In the genomic region with DNA sequence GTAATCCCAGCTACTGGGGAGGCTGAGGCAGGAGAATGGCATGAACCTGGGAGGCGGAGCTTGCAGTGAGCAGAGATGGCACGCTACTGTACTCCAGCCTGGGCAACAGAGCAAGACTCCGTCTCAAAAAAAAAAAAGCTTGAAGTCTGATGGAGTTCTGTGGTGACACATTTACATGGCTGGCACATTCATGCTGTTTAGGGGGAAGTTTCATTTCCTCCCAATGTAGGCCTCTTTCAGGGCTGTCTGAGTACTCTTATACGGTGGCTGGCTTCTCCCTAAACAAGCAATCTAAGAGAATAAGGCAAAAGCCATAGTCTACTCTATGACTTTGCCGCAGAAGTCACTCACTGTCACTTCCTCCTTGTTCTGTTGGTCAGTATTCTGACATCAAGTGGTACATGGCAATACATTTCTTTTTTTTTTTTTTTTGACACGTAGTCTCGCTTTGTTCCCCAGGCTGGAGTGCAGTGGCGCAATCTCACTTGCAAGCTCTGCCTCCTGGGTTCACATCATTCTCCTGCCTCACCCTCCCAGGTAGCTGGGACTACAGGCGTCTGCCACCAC, we compare ENCODE assay signal across 10 cellular contexts. TPM values are rescaled to one million over a fixed set of nuclear protein-coding genes. Genes with fewer than 3 reads are reported as not detected.
DNase-seq lines count a peak whose midpoint lies in the region; ATAC-seq and TF ChIP-seq lines count a peak whose summit lies in the region.
"Had no signal": no experiment of that assay in that cellular context is flagged by ENCODE, and none has a peak within 500 bp of the region (broad histone marks: within the 10 kb centered on the region; RNA-seq: fewer than 3 reads in every experiment).

No MANE protein-coding gene starts in this region.

- DNase-seq in Peyer's patch (peak in 2 of 3 donors; percentile 47 to 53), spleen (peak; percentile 77), sigmoid colon (no peak), ecto neural progenitor cell (ENCODE audit: low spot score) (no peak)
- no peak for DNase-seq in NK-92 treated with Interleukin-12 subunit alpha and Interleukin-12 subunit beta, amount 100 ng/mL, for 24 hours (lab: John Stamatoyannopoulos, UW)
- DNase-seq: activated naive CD4-positive, alpha-beta T cell; OCI-M1 had no signal

- no peak overlapping the region for H3K4me3 ChIP-seq in Peyer's patch
- H3K4me3 ChIP-seq in spleen = peak overlapping the region in 1 of 8 donors; percentile 11
- no peak overlapping the region for H3K4me3 ChIP-seq in sigmoid colon

- TF ChIP-seq POLR2A in Peyer's patch (IDR thresholded peaks at IDR 0.05) = no peak
- TF ChIP-seq POLR2A in spleen (IDR thresholded peaks at IDR 0.05) = no peak
- no peak for TF ChIP-seq POLR2A in sigmoid colon (IDR thresholded peaks at IDR 0.05)

- H3K9me3 ChIP-seq in Peyer's patch (no peaks in the 10 kb centered on the region), spleen (no peaks in the 10 kb centered on the region), sigmoid colon (no peaks in the 10 kb centered on the region)

- 37 to 62% (median 55%) methylated on average over 9 of the region's 9 CpGs for WGBS in spleen, 5 donors
- WGBS in sigmoid colon, 2 donors = 66 to 87% methylated on average over 9 of the region's 9 CpGs

- H3K36me3 ChIP-seq in Peyer's patch = peaks cover 0 to 51% (median 2%) of the 10 kb centered on the region in 3 donors
- H3K36me3 ChIP-seq in spleen = peaks cover 7 to 95% (median 37%) of the 10 kb centered on the region in 6 donors
- H3K36me3 ChIP-seq in sigmoid colon = peaks cover 8 to 81% (median 22%) of the 10 kb centered on the region in 4 donors

- no peaks in the 10 kb centered on the region for H3K27me3 ChIP-seq in Peyer's patch
- no peaks in the 10 kb centered on the region for H3K27me3 ChIP-seq in spleen (replicated peaks in 1 of 7)
- H3K27me3 ChIP-seq in sigmoid colon = no peaks in the 10 kb centered on the region

- no peak for TF ChIP-seq EP300 in sigmoid colon (IDR thresholded peaks at IDR 0.05)

- intact Hi-C loops in spleen (cut with DNase I; ENCODE audit: low total_unique reads) (no loop called here), sigmoid colon (cut with DNase I) (no loop called here)

- H3K27ac ChIP-seq in Peyer's patch (peak overlapping the region in 2 of 4 donors; percentile 61 to 78), spleen (peak overlapping the region; percentile 16 to 89 (median 76)), sigmoid colon (no peak overlapping the region)

- ATAC-seq in GM19023 (IDR thresholded peaks at IDR 0.05; ENCODE audit: unreplicated experiment) = peak; percentile 75
- ATAC-seq in HG02798 (IDR thresholded peaks at IDR 0.05; ENCODE audit: poor library complexity, unreplicated experiment) = peak; percentile 71
- no peak for ATAC-seq in HG03442 (IDR thresholded peaks at IDR 0.05; ENCODE audit: unreplicated experiment)

- TF ChIP-seq CTCF in Peyer's patch (IDR thresholded peaks at IDR 0.05) = no peak
- TF ChIP-seq CTCF in spleen (IDR thresholded peaks at IDR 0.05 in 8 of 11, conservative IDR thresholded peaks at IDR 0.05 in 3 of 11) = no peak
- TF ChIP-seq CTCF in sigmoid colon (IDR thresholded peaks at IDR 0.05) = no peak

- H3K4me1 ChIP-seq in Peyer's patch (peaks cover 0 to 10% (median 0%) of the 10 kb centered on the region in 4 donors), spleen (peaks cover 16 to 74% (median 49%) of the 10 kb centered on the region in 6 donors), sigmoid colon (peaks cover 0 to 19% (median 12%) of the 10 kb centered on the region in 4 donors)

RNA-seq across cellular contexts. Expression of a gene that starts 41.2 kb away (rescaled TPM):
- total RNA-seq in Peyer's patch = 1 to 10 TPM in 2 of 4 donors, not detected in 2; 1.0 to 1.9 TPM
- 1 to 10 TPM in 6 of 7 donors, not detected in 1; 1.1 to 6.0 (median 2.1) TPM for total RNA-seq in spleen
- polyA plus RNA-seq in spleen = 1 to 10 TPM; 1.2 to 3.9 (median 2.3) TPM
- total RNA-seq in sigmoid colon = 1 to 10 TPM in 1 of 4 donors, under 1 TPM in 1, not detected in 2; 0.71 to 1.1 TPM
- 10 to 100 TPM in 1 of 3 donors, 1 to 10 TPM in 2; 1.8 to 10.8 (median 5.1) TPM for polyA plus RNA-seq in sigmoid colon

RNA-seq across cellular contexts. Expression of a gene that starts 41.5 kb away (rescaled TPM):
- 10 to 100 TPM in 3 of 4 donors, 1 to 10 TPM in 1; 7.9 to 95.7 (median 14.6) TPM for total RNA-seq in Peyer's patch
- 10 to 100 TPM in 5 of 7 donors, 1 to 10 TPM in 2; 4.7 to 47.5 (median 18.7) TPM for total RNA-seq in spleen
- 10 to 100 TPM in 1 of 3 donors, 1 to 10 TPM in 2; 4.0 to 17.1 (median 6.8) TPM for polyA plus RNA-seq in spleen
- total RNA-seq in sigmoid colon = 10 to 100 TPM in 1 of 4 donors, 1 to 10 TPM in 2, under 1 TPM in 1; 0.16 to 13.7 (median 1.5) TPM
- 10 to 100 TPM in 2 of 3 donors, 1 to 10 TPM in 1; 5.4 to 34.7 (median 10.9) TPM for polyA plus RNA-seq in sigmoid colon

Comparison
In these comparisons a context has a peak if more than half of its experiments do, and no peak if none do; other contexts are left out.
1. DNase-seq: peak in Peyer's patch (2 of 3) and spleen (single experiment); none in sigmoid colon (single experiment), ecto neural progenitor cell (single experiment) and NK-92 treated with Interleukin-12 subunit alpha and Interleukin-12 subunit beta, amount 100 ng/mL, for 24 hours (single experiment).
2. H3K27ac ChIP-seq: peak in spleen (8 of 8); none in sigmoid colon (0 of 4).